Comparison of ENCODE assay signal across 32 cellular contexts in the genomic region with DNA sequence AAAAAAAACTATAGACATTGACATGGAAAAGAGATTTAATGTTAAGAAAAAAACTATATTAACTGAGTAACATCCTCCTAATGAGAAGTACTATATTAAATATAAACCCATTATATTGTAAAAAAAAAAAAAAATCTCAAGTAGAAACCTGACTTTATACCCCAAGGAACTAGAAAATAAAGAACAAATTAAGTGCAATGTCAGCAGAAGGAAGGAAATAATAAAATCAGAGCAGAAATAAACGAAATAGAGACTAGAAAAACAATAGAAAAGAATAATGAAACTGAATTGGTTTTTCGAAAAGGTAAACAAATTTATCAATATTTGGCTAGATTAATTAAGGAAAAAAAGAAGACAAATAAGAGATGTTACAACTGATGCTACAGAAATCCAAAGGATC.
"Had no signal": no experiment of that assay in that cellular context is flagged by ENCODE, and none has a peak within 500 bp of the region (broad histone marks: within the 10 kb centered on the region; RNA-seq: fewer than 3 reads in every experiment).

No MANE protein-coding gene starts in this region.

- H3K27me3 ChIP-seq: body of pancreas, brain microvascular endothelial cell, breast epithelium had no signal

- FAIRE-seq: astrocyte, TTC549 had no signal

- DNase-seq: activated B cell treated with CpG ODN at 0.5 μM for 24 hours; activated CD4-positive, alpha-beta memory T cell treated with anti-CD3 and anti-CD28 coated beads for 36 hours; activated CD4-positive, alpha-beta T cell treated with anti-CD3 and anti-CD28 coated beads for 4 hours; activated CD4-positive, alpha-beta T cell treated with anti-CD3 and anti-CD28 coated beads, Interleukin-2, amount 10 ng/mL, durations not matched to agents 24 days and 14 days; activated CD4-positive, alpha-beta T cell treated with anti-CD3 and anti-CD28 coated beads, Interleukin-2, amount 50 U/mL, for 1 hour; activated CD4-positive, alpha-beta T cell treated with anti-CD3 and anti-CD28 coated beads, Interleukin-2, amount 50 U/mL, for 4 hours; activated CD4-positive, CD25-positive, alpha-beta regulatory T cell treated with anti-CD3 and anti-CD28 coated beads, Interleukin-2, amount 50 U/mL, for 72 hours; activated CD8-positive, alpha-beta memory T cell treated with anti-CD3 and anti-CD28 coated beads, Interleukin-2, amount 50 U/mL, for 4 hours; activated CD8-positive, alpha-beta T cell treated with anti-CD3 and anti-CD28 coated beads for 36 hours; activated effector memory CD4-positive, alpha-beta T cell treated with anti-CD3 and anti-CD28 coated beads, Interleukin-2, amount 50 U/mL, for 16 hours; activated gamma-delta T cell treated with Interleukin-2 at 50 U/mL for 16 hours; activated naive CD4-positive, alpha-beta T cell; activated naive CD4-positive, alpha-beta T cell treated with anti-CD3 and anti-CD28 coated beads for 36 hours; activated naive CD4-positive, alpha-beta T cell treated with anti-CD3 and anti-CD28 coated beads, Interleukin-2, amount 50 U/mL, for 16 hours; activated naive CD8-positive, alpha-beta T cell treated with anti-CD3 and anti-CD28 coated beads, Interleukin-2, amount 10 ng/mL, durations not matched to agents 7 days and 5 days; activated naive CD8-positive, alpha-beta T cell treated with anti-CD3 and anti-CD28 coated beads, Interleukin-2, amount 50 U/mL, for 24 hours; activated T-cell treated with anti-CD3 and anti-CD28 coated beads for 4 hours; activated T-cell treated with anti-CD3 and anti-CD28 coated beads, Interleukin-2, amount 50 U/mL, for 1 hour; activated T-cell treated with anti-CD3 and anti-CD28 coated beads, Interleukin-2, amount 50 U/mL, for 4 hours; activated T-cell treated with anti-CD3 and anti-CD28 coated beads, Interleukin-2, amount 50 U/mL, for 72 hours; aorta; body of pancreas; brain microvascular endothelial cell; central memory CD4-positive, alpha-beta T cell; T-helper 1 cell; T-helper 2 cell; T-helper 9 cell had no signal

- H3K4me3 ChIP-seq: body of pancreas, breast epithelium had no signal

- H3K36me3 ChIP-seq: brain microvascular endothelial cell, breast epithelium had no signal

- ATAC-seq: activated CD8-positive, alpha-beta T cell treated with anti-CD3 and anti-CD28 coated beads for 36 hours; activated naive CD8-positive, alpha-beta T cell treated with anti-CD3 and anti-CD28 coated beads, Interleukin-2, amount 50 U/mL, for 24 hours; activated T-cell treated with anti-CD3 and anti-CD28 coated beads, Interleukin-2, amount 50 U/mL, for 4 hours; activated T-cell treated with anti-CD3 and anti-CD28 coated beads, Interleukin-2, amount 50 U/mL, for 72 hours; activated T-helper 17 cell treated with anti-CD3 and anti-CD28 coated beads, Interleukin-2, amount 50 U/mL, for 72 hours; body of pancreas had no signal

- H3K4me1 ChIP-seq: body of pancreas, breast epithelium had no signal

- H3K27ac ChIP-seq: body of pancreas, brain microvascular endothelial cell, breast epithelium, VCaP had no signal
